ENCODE assay signal across 12 cellular contexts in genomic region chr1:1142352-1142751, GRCh38. TPM values are rescaled to one million over a fixed set of nuclear protein-coding genes. Genes with fewer than 3 reads are reported as not detected.
DNase-seq lines count a peak whose midpoint lies in the region; ATAC-seq, FAIRE-seq and TF ChIP-seq lines count a peak whose summit lies in the region.
"Not testable (repeated sequence)": the region's sequence is repeated elsewhere in the genome, so short reads cannot be mapped to it uniquely, and the experiment has no call there.
"Had no signal": no experiment of that assay in that cellular context is flagged by ENCODE, and none has a peak within 500 bp of the region (broad histone marks: within the 10 kb centered on the region; RNA-seq: fewer than 3 reads in every experiment).

No MANE protein-coding gene starts in this region.

- TF ChIP-seq RAD21 in K562 (CRISPR knock-in tag; conservative IDR thresholded peaks at IDR 0.05 in 1 of 2, IDR thresholded peaks at IDR 0.05 in 1 of 2) = not testable (repeated sequence)

- H3K27ac ChIP-seq in BLaER1 = peak overlapping the region; percentile 97
- peak overlapping the region; percentile 99 for H3K27ac ChIP-seq in KOPT-K1 (ENCODE audit: low read depth, low read length, poor library complexity, severe bottlenecking)
- not testable (repeated sequence) for H3K27ac ChIP-seq in WERI-Rb-1; K562 (ENCODE audit: extremely low read depth, low read depth, low read length); neural progenitor cell

- not testable (repeated sequence) for H3K36me3 ChIP-seq in BLaER1; KOPT-K1 (ENCODE audit: insufficient read depth, low read length); WERI-Rb-1; K562 (ENCODE audit: control insufficient read depth, insufficient read depth, low read length); neural progenitor cell

- in situ Hi-C loops in K562 (cut with MboI) = not testable (repeated sequence)

- ATAC-seq in activated CD8-positive, alpha-beta T cell treated with anti-CD3 and anti-CD28 coated beads for 36 hours = not testable (repeated sequence)
- ATAC-seq in K562 = peak; percentile 16; the same call in 1 of the 3 replicates

- H3K9me1 ChIP-seq in K562 (ENCODE audit: control insufficient read depth, insufficient read depth, low read length) = not testable (repeated sequence)

- H3K27me3 ChIP-seq in BLaER1; WERI-Rb-1 (ENCODE audit: insufficient read depth, low read depth, severe bottlenecking): not testable (repeated sequence)
- H3K27me3 ChIP-seq in K562 (ENCODE audit: control insufficient read depth in 2 of 2, insufficient read depth in 2 of 2, low read length in 2 of 2) = peaks cover 5 to 16% of the 10 kb centered on the region in 2 experiments; a peak in 3 of 5 replicates
- H3K27me3 ChIP-seq in neural progenitor cell = peaks cover 11% of the 10 kb centered on the region

- not testable (repeated sequence) for H3K9me3 Mint-ChIP-seq in activated CD8-positive, alpha-beta T cell treated with anti-CD3 and anti-CD28 coated beads for 36 hours; activated T-helper 2 cell treated with anti-CD3 and anti-CD28 coated beads, Interferon-gamma antibody, Interleukin-2, Interleukin-4, amounts not matched to agents 10 μg/mL and 5 μg/mL and 100 μg/mL, durations not matched to agents 14 hours and 24 hours and 36 hours; neural progenitor cell

- not testable (repeated sequence) for TF ChIP-seq EP300 in K562 (IDR thresholded peaks at IDR 0.05; ENCODE audit: low read length)

- peak overlapping the region; percentile 92 for H3K27ac Mint-ChIP-seq in activated CD8-positive, alpha-beta T cell treated with anti-CD3 and anti-CD28 coated beads for 36 hours
- H3K27ac Mint-ChIP-seq in activated T-helper 2 cell treated with anti-CD3 and anti-CD28 coated beads, Interferon-gamma antibody, Interleukin-2, Interleukin-4, amounts not matched to agents 10 μg/mL and 5 μg/mL and 100 μg/mL, durations not matched to agents 14 hours and 24 hours and 36 hours = peak overlapping the region; percentile 58
- not testable (repeated sequence) for H3K27ac Mint-ChIP-seq in neural progenitor cell

- 11% methylated on average over 15 of the region's 15 CpGs for WGBS in K562 (ENCODE audit: insufficient coverage, low coverage, missing lambda C conversion rate)

- intact Hi-C loops in activated CD8-positive, alpha-beta T cell treated with anti-CD3 and anti-CD28 coated beads for 36 hours (cut with micrococcal nuclease) = loop anchor here (10.0 kb wide), 1 partner anchor 62 kb away; the partner anchor contains the start of gene TNFRSF18
- intact Hi-C loops in activated T-helper 2 cell treated with anti-CD3 and anti-CD28 coated beads, Interferon-gamma antibody, Interleukin-2, Interleukin-4, amounts not matched to agents 10 μg/mL and 5 μg/mL and 100 μg/mL, durations not matched to agents 14 hours and 24 hours and 36 hours (cut with micrococcal nuclease) = loop anchor here (5.0 kb wide), 1 partner anchor 65 kb away; the partner anchor contains the start of gene TNFRSF18
- intact Hi-C loops in K562 (cut with micrococcal nuclease) = not testable (repeated sequence)

- H3K4me2 ChIP-seq in BLaER1 = peak overlapping the region; percentile 81
- not testable (repeated sequence) for H3K4me2 ChIP-seq in K562 (ENCODE audit: insufficient read depth, low read length); neural progenitor cell

- H3K79me2 ChIP-seq in K562 (ENCODE audit: control insufficient read depth, insufficient read depth, low read length); neural progenitor cell (ENCODE audit: low read depth): not testable (repeated sequence)

- peaks cover 34% of the 10 kb centered on the region for H3K4me1 Mint-ChIP-seq in activated CD8-positive, alpha-beta T cell treated with anti-CD3 and anti-CD28 coated beads for 36 hours (ENCODE audit: low read depth)
- H3K4me1 Mint-ChIP-seq in activated T-helper 2 cell treated with anti-CD3 and anti-CD28 coated beads, Interferon-gamma antibody, Interleukin-2, Interleukin-4, amounts not matched to agents 10 μg/mL and 5 μg/mL and 100 μg/mL, durations not matched to agents 14 hours and 24 hours and 36 hours (ENCODE audit: low read depth) = peaks cover 15% of the 10 kb centered on the region
- not testable (repeated sequence) for H3K4me1 Mint-ChIP-seq in neural progenitor cell

- H3K9me3 ChIP-seq in BLaER1; KOPT-K1 (ENCODE audit: insufficient read depth, low read length, poor library complexity, severe bottlenecking); WERI-Rb-1 (ENCODE audit: severe bottlenecking); K562 (replicated peaks; ENCODE audit: control insufficient read depth, insufficient read depth, low read depth, low read length); neural progenitor cell (ENCODE audit: low read depth): not testable (repeated sequence)

- BruUV-seq in K562 (replicated peaks; lab: Mats Ljungman, UMichigan) = not testable (repeated sequence)

- peak; percentile 28 for DNase-seq in WERI-Rb-1
- DNase-seq in activated CD8-positive, alpha-beta T cell treated with anti-CD3 and anti-CD28 coated beads for 36 hours = peak; percentile 78
- DNase-seq in activated T-helper 2 cell treated with anti-CD3 and anti-CD28 coated beads, Interferon-gamma antibody, Interleukin-2, Interleukin-4, amounts not matched to agents 10 μg/mL and 5 μg/mL and 100 μg/mL, durations not matched to agents 14 hours and 24 hours and 36 hours (ENCODE audit: low spot score); K562 (ENCODE audit: extremely low read depth in 1 of 4, low spot score in 3 of 4); neural progenitor cell (ENCODE audit: low spot score): not testable (repeated sequence)
- peak; percentile 30 for DNase-seq in stimulated activated naive CD4-positive, alpha-beta T cell treated with Interleukin-2 at 50 U/mL for 16 hours (lab: John Stamatoyannopoulos, UW)

- not testable (repeated sequence) for H3K4me3 Mint-ChIP-seq in activated CD8-positive, alpha-beta T cell treated with anti-CD3 and anti-CD28 coated beads for 36 hours; activated T-helper 2 cell treated with anti-CD3 and anti-CD28 coated beads, Interferon-gamma antibody, Interleukin-2, Interleukin-4, amounts not matched to agents 10 μg/mL and 5 μg/mL and 100 μg/mL, durations not matched to agents 14 hours and 24 hours and 36 hours (ENCODE audit: low read depth)
- peak overlapping the region; percentile 35 for H3K4me3 Mint-ChIP-seq in neural progenitor cell

- not testable (repeated sequence) for TF ChIP-seq POLR2A in K562 (conservative IDR thresholded peaks at IDR 0.05)

- H3K36me3 Mint-ChIP-seq in activated CD8-positive, alpha-beta T cell treated with anti-CD3 and anti-CD28 coated beads for 36 hours (ENCODE audit: low read depth); activated T-helper 2 cell treated with anti-CD3 and anti-CD28 coated beads, Interferon-gamma antibody, Interleukin-2, Interleukin-4, amounts not matched to agents 10 μg/mL and 5 μg/mL and 100 μg/mL, durations not matched to agents 14 hours and 24 hours and 36 hours (ENCODE audit: low read depth); neural progenitor cell: not testable (repeated sequence)

- not testable (repeated sequence) for TF ChIP-seq CTCF in WERI-Rb-1 (IDR thresholded peaks at IDR 0.05; ENCODE audit: low read depth, low read length); activated CD8-positive, alpha-beta T cell treated with anti-CD3 and anti-CD28 coated beads for 36 hours (IDR thresholded peaks at IDR 0.05); K562 (IDR thresholded peaks at IDR 0.05 in 2 of 3, conservative IDR thresholded peaks at IDR 0.05 in 1 of 3; ENCODE audit: insufficient read depth in 2 of 3, low read depth in 1 of 3, low read length in 3 of 3); neural progenitor cell (IDR thresholded peaks at IDR 0.05)

- not testable (repeated sequence) for H3F3A ChIP-seq in neural progenitor cell (ENCODE audit: low read depth)

- H3K4me3 ChIP-seq in BLaER1; WERI-Rb-1 (ENCODE audit: low read depth, low read length); K562; neural progenitor cell: not testable (repeated sequence)

- H3K9ac ChIP-seq in BLaER1 = peak overlapping the region; percentile 83
- H3K9ac ChIP-seq in K562 (ENCODE audit: insufficient read depth in 1 of 2, low read depth in 2 of 2, low read length in 2 of 2) = peak overlapping the region in 1 of 2 experiments; percentile 78; a peak in 2 of 4 replicates
- H3K9ac ChIP-seq in neural progenitor cell = not testable (repeated sequence)

- H4K20me1 ChIP-seq in BLaER1; K562 (replicated peaks; ENCODE audit: control insufficient read depth, insufficient read depth, low read length); neural progenitor cell (ENCODE audit: low read depth): not testable (repeated sequence)

- CTCF ChIA-PET in activated CD8-positive, alpha-beta T cell treated with anti-CD3 and anti-CD28 coated beads for 36 hours (lab: Charles Lee) = interaction anchor here (1.1 kb wide), 1 partner anchor 20 kb away, joined by 3 read pairs; no protein-coding TSS in a partner anchor
- CTCF ChIA-PET in K562 (lab: Yijun Ruan, JAX; ENCODE audit: low intra/inter-chr PET ratio) = not testable (repeated sequence)

- H3K4me1 ChIP-seq in BLaER1 = peaks cover 75% of the 10 kb centered on the region
- H3K4me1 ChIP-seq in K562 (replicated peaks in 1 of 2; ENCODE audit: control insufficient read depth in 2 of 2, insufficient read depth in 2 of 2, low read length in 2 of 2) = peaks cover 0 to 76% of the 10 kb centered on the region in 2 experiments; a peak in 4 of 5 replicates
- H3K4me1 ChIP-seq in neural progenitor cell = not testable (repeated sequence)

- not testable (repeated sequence) for FAIRE-seq in K562 (lab: Jason Lieb, UNC)

- POLR2A ChIA-PET in activated CD8-positive, alpha-beta T cell treated with anti-CD3 and anti-CD28 coated beads for 36 hours (lab: Charles Lee); K562 (lab: Yijun Ruan, JAX): not testable (repeated sequence)

- H3K27me3 Mint-ChIP-seq in activated CD8-positive, alpha-beta T cell treated with anti-CD3 and anti-CD28 coated beads for 36 hours; activated T-helper 2 cell treated with anti-CD3 and anti-CD28 coated beads, Interferon-gamma antibody, Interleukin-2, Interleukin-4, amounts not matched to agents 10 μg/mL and 5 μg/mL and 100 μg/mL, durations not matched to agents 14 hours and 24 hours and 36 hours (ENCODE audit: low read depth); neural progenitor cell (ENCODE audit: insufficient read depth, low read depth): not testable (repeated sequence)

- H2AFZ ChIP-seq in K562 (ENCODE audit: low read depth, low read length) = peak overlapping the region; percentile 44; the same call in 1 of the 2 replicates
- H2AFZ ChIP-seq in neural progenitor cell (replicated peaks) = not testable (repeated sequence)

RNA-seq across cellular contexts. Expression of gene C1orf159, which starts 26.5 kb away (rescaled TPM):
- 10 to 100 TPM; 17.5 to 20.3 TPM for total RNA-seq in activated CD8-positive, alpha-beta T cell treated with anti-CD3 and anti-CD28 coated beads for 36 hours
- total RNA-seq in activated T-helper 2 cell treated with anti-CD3 and anti-CD28 coated beads, Interferon-gamma antibody, Interleukin-2, Interleukin-4, amounts not matched to agents 10 μg/mL and 5 μg/mL and 100 μg/mL, durations not matched to agents 14 hours and 24 hours and 36 hours = 20.5 and 22.1 TPM in 2 replicates
- 35.9 and 114 TPM in 2 replicates for total RNA-seq in K562 (2011; cell fraction: chromatin; rRNA removed; ENCODE audit: low replicate concordance)
- total RNA-seq in K562 (2011; cell fraction: nucleolus; rRNA removed) = 121 and 123 TPM in 2 replicates
- 60.4 and 67.1 TPM in 2 replicates for total RNA-seq in K562 (2011; cell fraction: nucleoplasm; rRNA removed)
- total RNA-seq in K562 (2014; rRNA removed) (34.0 and 50.2 TPM in 2 replicates), K562 (2014; rRNA removed; fragmentation: Illumina TruSeq; extraction: Trizol) (1.0 and 1.4 TPM in 2 replicates), K562 (2015; rRNA removed; fragmentation: Illumina TruSeq; extraction: Trizol) (10.6 and 12.2 TPM in 2 replicates), K562 (2021) (42.3 and 46.4 TPM in 2 replicates), neural progenitor cell (ENCODE audit: low replicate concordance) (8.0 and 24.0 TPM in 2 replicates)
- polyA plus RNA-seq in K562 (2011; rRNA removed) (13.2 and 23.8 TPM in 2 replicates), K562 (2014; fragmentation: Illumina TruSeq; extraction: Trizol) (6.3 and 17.8 TPM in 2 replicates), K562 (2014; fragmentation: Nextera tagmentation; extraction: Ambion mirVana) (under 1 TPM; 0.28 to 0.60 TPM), K562 (2014; rRNA removed) (52.8 and 54.9 TPM in 2 replicates)
- polyA plus RNA-seq in K562 (2011; cell fraction: cytosol; rRNA removed) = 21.2 and 54.5 TPM in 2 replicates
- polyA plus RNA-seq in K562 (2011; cell fraction: nucleus; rRNA removed) = 125 and 192 TPM in 2 replicates
- polyA plus RNA-seq in K562 (2012) = 23.9 and 32.3 TPM in 2 replicates
- polyA minus RNA-seq in K562 (2011; rRNA and poly(A)+ RNA removed) = 3.2 and 3.9 TPM in 2 replicates
- polyA minus RNA-seq in K562 (2011; cell fraction: cytosol; rRNA and poly(A)+ RNA removed) = 12.4 and 13.6 TPM in 2 replicates
- polyA minus RNA-seq in K562 (2011; cell fraction: nucleus; rRNA and poly(A)+ RNA removed) = 34.3 and 38.5 TPM in 2 replicates

RNA-seq across cellular contexts. Expression of gene TTLL10, which starts 31.3 kb away (rescaled TPM):
- total RNA-seq in activated CD8-positive, alpha-beta T cell treated with anti-CD3 and anti-CD28 coated beads for 36 hours = not detected
- not detected in 2 replicates for total RNA-seq in activated T-helper 2 cell treated with anti-CD3 and anti-CD28 coated beads, Interferon-gamma antibody, Interleukin-2, Interleukin-4, amounts not matched to agents 10 μg/mL and 5 μg/mL and 100 μg/mL, durations not matched to agents 14 hours and 24 hours and 36 hours
- 0.21 TPM in 1 of 2 replicates, not detected in the other for total RNA-seq in K562 (2011; cell fraction: chromatin; rRNA removed; ENCODE audit: low replicate concordance)
- 0.17 TPM in 1 of 2 replicates, not detected in the other for total RNA-seq in K562 (2011; cell fraction: nucleolus; rRNA removed)
- total RNA-seq in K562 (2011; cell fraction: nucleoplasm; rRNA removed) = not detected in 2 replicates
- total RNA-seq in K562 (2014; rRNA removed) (not detected in 2 replicates), K562 (2014; rRNA removed; fragmentation: Illumina TruSeq; extraction: Trizol) (not detected in 2 replicates), K562 (2015; rRNA removed; fragmentation: Illumina TruSeq; extraction: Trizol) (not detected in 2 replicates), K562 (2021) (not detected in 2 replicates), neural progenitor cell (ENCODE audit: low replicate concordance) (0.22 TPM in 1 of 2 replicates, not detected in the other)
- polyA plus RNA-seq in K562 (2011; rRNA removed) (not detected in 2 replicates), K562 (2014; fragmentation: Illumina TruSeq; extraction: Trizol) (not detected in 2 replicates), K562 (2014; fragmentation: Nextera tagmentation; extraction: Ambion mirVana) (not detected), K562 (2014; rRNA removed) (not detected in 2 replicates)
- 0.06 TPM in 1 of 2 replicates, not detected in the other for polyA plus RNA-seq in K562 (2011; cell fraction: cytosol; rRNA removed)
- polyA plus RNA-seq in K562 (2011; cell fraction: nucleus; rRNA removed) = 0.07 and 0.38 TPM in 2 replicates
- polyA plus RNA-seq in K562 (2012) = 0.10 TPM in 1 of 2 replicates, not detected in the other
- not detected in 2 replicates for polyA minus RNA-seq in K562 (2011; rRNA and poly(A)+ RNA removed)
- not detected in 2 replicates for polyA minus RNA-seq in K562 (2011; cell fraction: cytosol; rRNA and poly(A)+ RNA removed)
- 0.13 TPM in 1 of 2 replicates, not detected in the other for polyA minus RNA-seq in K562 (2011; cell fraction: nucleus; rRNA and poly(A)+ RNA removed)
- total RNA-seq: H7, HepG2, MCF 10A had no signal
- polyA plus RNA-seq: AG04450, HepG2 had no signal
